31 cellular contexts compared by ENCODE assay signal in the genomic region with DNA sequence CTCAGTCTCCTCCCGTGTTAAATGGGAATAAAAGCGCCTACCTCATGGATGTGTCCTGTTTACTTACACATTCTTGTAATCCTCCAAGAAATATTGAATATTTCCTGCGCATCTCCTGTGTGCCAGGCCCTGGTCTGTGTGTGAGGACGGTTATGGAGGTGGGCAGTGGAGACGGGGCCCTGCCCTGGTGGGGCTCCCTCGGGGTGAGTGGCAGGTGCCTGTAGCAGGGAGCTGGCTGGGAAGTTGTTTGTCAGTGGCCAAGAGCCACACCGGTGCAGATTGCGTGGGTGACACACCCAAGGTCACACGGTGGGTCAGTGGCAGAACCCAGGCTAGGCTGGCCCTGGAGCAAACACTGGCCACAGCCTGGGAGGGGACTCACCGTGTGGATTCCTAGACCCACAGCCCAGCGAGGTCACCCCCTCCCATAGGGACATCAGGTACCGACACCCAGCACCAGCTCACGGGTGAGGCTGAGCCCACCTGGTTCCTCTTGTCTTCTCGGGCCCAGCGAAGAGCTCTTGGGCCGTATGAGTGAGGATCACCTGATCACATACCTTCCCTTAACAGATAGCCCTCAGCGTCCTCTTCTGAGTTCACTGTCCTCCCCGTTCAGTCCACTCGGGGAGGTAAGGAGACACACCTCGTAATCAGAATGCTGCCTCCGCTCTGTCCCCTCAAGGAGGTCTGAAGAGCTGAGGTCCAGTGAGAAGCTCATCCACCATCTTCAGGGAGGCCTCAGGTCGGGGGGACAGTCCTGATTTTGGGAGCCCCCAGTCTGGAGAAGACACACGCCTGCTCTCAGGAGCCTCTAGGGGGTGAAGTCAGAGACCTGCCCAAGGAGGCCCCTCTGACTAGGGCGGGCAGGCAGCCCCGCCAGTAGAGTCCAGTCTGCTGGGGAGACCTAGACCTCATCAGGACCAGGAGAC.
DNase-seq lines count a peak whose midpoint lies in the region; ATAC-seq and TF ChIP-seq lines count a peak whose summit lies in the region.
"Had no signal": no experiment of that assay in that cellular context is flagged by ENCODE, and none has a peak within 500 bp of the region (broad histone marks: within the 10 kb centered on the region; RNA-seq: fewer than 3 reads in every experiment).

No MANE protein-coding gene starts in this region.

- H3K36me3 Mint-ChIP-seq in activated CD4-positive, alpha-beta memory T cell treated with anti-CD3 and anti-CD28 coated beads, Interleukin-2, amount 10 ng/mL, durations not matched to agents 7 days and 5 days (ENCODE audit: low read depth), result no peaks in the 10 kb centered on the region
- no peaks in the 10 kb centered on the region for H3K36me3 Mint-ChIP-seq in activated CD4-positive, alpha-beta memory T cell treated with anti-CD3 and anti-CD28 coated beads for 36 hours
- H3K36me3 Mint-ChIP-seq: activated naive CD8-positive, alpha-beta T cell; CD14-positive monocyte; IgD-negative memory B cell had no signal

- TF ChIP-seq EP300 in gastroesophageal sphincter (IDR thresholded peaks at IDR 0.05), result no peak

- no peaks in the 10 kb centered on the region for H3K4me1 Mint-ChIP-seq in activated CD4-positive, alpha-beta memory T cell treated with anti-CD3 and anti-CD28 coated beads, Interleukin-2, amount 10 ng/mL, durations not matched to agents 7 days and 5 days
- no peaks in the 10 kb centered on the region for H3K4me1 Mint-ChIP-seq in activated CD4-positive, alpha-beta memory T cell treated with anti-CD3 and anti-CD28 coated beads for 36 hours (ENCODE audit: low read depth)
- H3K4me1 Mint-ChIP-seq: CD14-positive monocyte, IgD-negative memory B cell had no signal

- no peak overlapping the region for H3K4me3 Mint-ChIP-seq in activated CD4-positive, alpha-beta memory T cell treated with anti-CD3 and anti-CD28 coated beads, Interleukin-2, amount 10 ng/mL, durations not matched to agents 7 days and 5 days
- no peak overlapping the region for H3K4me3 Mint-ChIP-seq in activated CD4-positive, alpha-beta memory T cell treated with anti-CD3 and anti-CD28 coated beads for 36 hours
- H3K4me3 Mint-ChIP-seq: activated naive CD8-positive, alpha-beta T cell; CD14-positive monocyte; effector memory CD8-positive, alpha-beta T cell; IgD-negative memory B cell; nephron had no signal

- peak overlapping the region in 10 of 11 experiments; percentile 16 to 79 (median 61); a peak in 19 of 22 replicates for H3K4me2 ChIP-seq in BLaER1 treated with 17β-estradiol and CSF1 and Interleukin-3, amounts not matched to agents 10 nM and 100 nM

- peaks cover 15 to 73% (median 58%) of the 10 kb centered on the region in 10 experiments for H3K4me1 ChIP-seq in BLaER1 treated with 17β-estradiol and CSF1 and Interleukin-3, amounts not matched to agents 10 nM and 100 nM
- H3K4me1 ChIP-seq in gastroesophageal sphincter, result no peaks in the 10 kb centered on the region
- H3K4me1 ChIP-seq: Caco-2, tibial nerve had no signal

- H3K4me3 ChIP-seq in BLaER1 treated with 17β-estradiol and CSF1 and Interleukin-3, amounts not matched to agents 10 nM and 100 nM, result no peak overlapping the region
- H3K4me3 ChIP-seq in gastroesophageal sphincter, result no peak overlapping the region
- H3K4me3 ChIP-seq: cardiac muscle cell, GM23248, ovary, spleen, tibial nerve had no signal

- no peaks in the 10 kb centered on the region for H3K9me3 ChIP-seq in BLaER1 treated with 17β-estradiol and CSF1 and Interleukin-3, amounts not matched to agents 10 nM and 100 nM (replicated peaks in 1 of 11)
- H3K9me3 ChIP-seq in gastroesophageal sphincter, result no peaks in the 10 kb centered on the region
- H3K9me3 ChIP-seq: Caco-2, ovary, spleen, tibial nerve had no signal

- 89% methylated on average over 9 of the region's 25 CpGs; no CpG with 5 or more reads in 1 of the 2 donors for WGBS in gastroesophageal sphincter (ENCODE audit: low coverage in 1 of 2), 2 donors

- no peaks in the 10 kb centered on the region for H3K27me3 Mint-ChIP-seq in activated CD4-positive, alpha-beta memory T cell treated with anti-CD3 and anti-CD28 coated beads, Interleukin-2, amount 10 ng/mL, durations not matched to agents 7 days and 5 days
- peaks cover 8% of the 10 kb centered on the region for H3K27me3 Mint-ChIP-seq in activated CD4-positive, alpha-beta memory T cell treated with anti-CD3 and anti-CD28 coated beads for 36 hours

- peak; percentile 14 for ATAC-seq in gastroesophageal sphincter
- ATAC-seq in GM19395 (IDR thresholded peaks at IDR 0.05; ENCODE audit: unreplicated experiment), result no peak
- no peak for ATAC-seq in left colon
- ATAC-seq: activated CD4-positive, CD25-positive, alpha-beta regulatory T cell treated with anti-CD3 and anti-CD28 coated beads, Interleukin-2, amount 50 U/mL, for 24 hours; effector memory CD8-positive, alpha-beta T cell; Panc1 had no signal

- H3K9ac ChIP-seq in BLaER1 treated with 17β-estradiol and CSF1 and Interleukin-3, amounts not matched to agents 10 nM and 100 nM, result 0 out of 22 replicates have a peak overlapping the region, but pooled peaks of 1 of the 11 experiments have one; percentile 7
- H3K9ac ChIP-seq: GM23248 had no signal

- no peaks in the 10 kb centered on the region for H3K9me3 Mint-ChIP-seq in activated CD4-positive, alpha-beta memory T cell treated with anti-CD3 and anti-CD28 coated beads, Interleukin-2, amount 10 ng/mL, durations not matched to agents 7 days and 5 days
- no peaks in the 10 kb centered on the region for H3K9me3 Mint-ChIP-seq in activated CD4-positive, alpha-beta memory T cell treated with anti-CD3 and anti-CD28 coated beads for 36 hours
- H3K9me3 Mint-ChIP-seq: CD14-positive monocyte; effector memory CD8-positive, alpha-beta T cell; nephron had no signal

- peaks cover 0 to 23% (median 0%) of the 10 kb centered on the region in 11 experiments; a peak in 3 of 22 replicates for H4K20me1 ChIP-seq in BLaER1 treated with 17β-estradiol and CSF1 and Interleukin-3, amounts not matched to agents 10 nM and 100 nM

- H3K27me3 ChIP-seq in BLaER1 treated with 17β-estradiol and CSF1 and Interleukin-3, amounts not matched to agents 10 nM and 100 nM, result peaks cover 8 to 24% (median 16%) of the 10 kb centered on the region in 11 experiments; a peak in 19 of 22 replicates
- peaks cover 74% of the 10 kb centered on the region for H3K27me3 ChIP-seq in gastroesophageal sphincter
- H3K27me3 ChIP-seq: cardiac muscle cell, ovary had no signal

- no peaks in the 10 kb centered on the region for H3K36me3 ChIP-seq in BLaER1 treated with 17β-estradiol and CSF1 and Interleukin-3, amounts not matched to agents 10 nM and 100 nM
- no peaks in the 10 kb centered on the region for H3K36me3 ChIP-seq in gastroesophageal sphincter
- H3K36me3 ChIP-seq: cardiac muscle cell, ovary, spleen, tibial nerve had no signal

- CTCF ChIA-PET in activated CD4-positive, alpha-beta memory T cell treated with anti-CD3 and anti-CD28 coated beads, Interleukin-2, amount 10 ng/mL, durations not matched to agents 7 days and 5 days (lab: Charles Lee), result no interaction called here
- CTCF ChIA-PET in activated CD4-positive, alpha-beta memory T cell treated with anti-CD3 and anti-CD28 coated beads for 36 hours (lab: Charles Lee), result no interaction called here

- no peak overlapping the region for H3K27ac ChIP-seq in BLaER1 treated with 17β-estradiol and CSF1 and Interleukin-3, amounts not matched to agents 10 nM and 100 nM
- H3K27ac ChIP-seq in gastroesophageal sphincter, result no peak overlapping the region
- H3K27ac ChIP-seq: 22Rv1, cardiac muscle cell, GM23248, ovary, spleen, tibial nerve had no signal

- intact Hi-C loops in activated CD4-positive, alpha-beta memory T cell treated with anti-CD3 and anti-CD28 coated beads for 36 hours (cut with micrococcal nuclease), result no loop called here
- intact Hi-C loops in posterior vena cava (cut with DNase I) (loop anchor here in 1 of 2 donors (10.0 kb wide), 1 partner anchor 331 kb away; no protein-coding TSS in a partner anchor), left colon (cut with DNase I, micrococcal nuclease) (no loop called here)

- POLR2A ChIA-PET in activated CD4-positive, alpha-beta memory T cell treated with anti-CD3 and anti-CD28 coated beads, Interleukin-2, amount 10 ng/mL, durations not matched to agents 7 days and 5 days (lab: Charles Lee), result no interaction called here
- POLR2A ChIA-PET in activated CD4-positive, alpha-beta memory T cell treated with anti-CD3 and anti-CD28 coated beads for 36 hours (lab: Charles Lee), result no interaction called here

- peak; percentile 5 for DNase-seq in activated CD4-positive, alpha-beta memory T cell treated with anti-CD3 and anti-CD28 coated beads, Interleukin-2, amount 10 ng/mL, durations not matched to agents 7 days and 5 days
- no peak for DNase-seq in activated CD4-positive, alpha-beta memory T cell treated with anti-CD3 and anti-CD28 coated beads for 36 hours
- DNase-seq in posterior vena cava (ENCODE audit: low spot score) (peak; percentile 66), LoVo (ENCODE audit: low spot score) (no peak), left colon (no peak)
- DNase-seq: activated CD4-positive, alpha-beta T cell treated with anti-CD3 and anti-CD28 coated beads, Interleukin-2, amount 50 U/mL, for 4 hours; Caco-2; cortex of kidney; effector memory CD8-positive, alpha-beta T cell; erythroblast; glutamatergic neuron; GM23248; NCI-H146; NCI-H446; NCI-H748 treated with DMSO at 0.1 percent for 48 hours; spleen; stimulated activated CD8-positive, alpha-beta memory T cell treated with anti-CD3 and anti-CD28 coated beads, Interleukin-4, amount 100 ng/mL, for 48 hours; T-helper 2 cell had no signal

- no peak overlapping the region for H3K27ac Mint-ChIP-seq in activated CD4-positive, alpha-beta memory T cell treated with anti-CD3 and anti-CD28 coated beads, Interleukin-2, amount 10 ng/mL, durations not matched to agents 7 days and 5 days
- no peak overlapping the region for H3K27ac Mint-ChIP-seq in activated CD4-positive, alpha-beta memory T cell treated with anti-CD3 and anti-CD28 coated beads for 36 hours
- H3K27ac Mint-ChIP-seq: activated naive CD8-positive, alpha-beta T cell; effector memory CD8-positive, alpha-beta T cell; IgD-negative memory B cell had no signal

- TF ChIP-seq CTCF in gastroesophageal sphincter (IDR thresholded peaks at IDR 0.05), result no peak

- no peak for TF ChIP-seq POLR2A in gastroesophageal sphincter (IDR thresholded peaks at IDR 0.05)

Comparison
In these comparisons a context has a peak if more than half of its experiments do, and no peak if none do; other contexts are left out.
1. DNase-seq: peak in activated CD4-positive, alpha-beta memory T cell treated with anti-CD3 and anti-CD28 coated beads, Interleukin-2, amount 10 ng/mL, durations not matched to agents 7 days and 5 days (single experiment) and posterior vena cava (single experiment); none in activated CD4-positive, alpha-beta memory T cell treated with anti-CD3 and anti-CD28 coated beads for 36 hours (single experiment), LoVo (single experiment) and left colon (0 of 2).